Comparison of ENCODE assay signal across 14 cellular contexts in the genomic region with DNA sequence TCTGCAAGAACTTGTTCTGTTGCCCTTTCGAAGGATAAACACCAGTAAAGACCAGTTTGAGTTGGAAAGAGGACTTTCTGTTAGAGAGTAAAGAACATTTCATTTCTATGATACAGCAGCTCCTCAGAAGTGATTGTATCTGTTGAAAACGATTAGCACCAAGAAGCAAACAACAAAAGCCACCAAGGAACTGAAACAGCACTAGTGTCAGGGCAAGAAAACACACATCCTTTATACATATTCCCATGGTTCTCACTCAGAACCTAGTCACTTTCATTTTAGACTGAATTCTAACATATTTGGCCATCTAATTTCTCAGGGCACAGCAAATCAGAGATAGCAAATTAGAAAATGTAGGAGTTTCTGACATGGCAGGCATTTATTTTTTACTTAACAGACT.
DNase-seq lines count a peak whose midpoint lies in the region; ATAC-seq and TF ChIP-seq lines count a peak whose summit lies in the region.
"Had no signal": no experiment of that assay in that cellular context is flagged by ENCODE, and none has a peak within 500 bp of the region (broad histone marks: within the 10 kb centered on the region; RNA-seq: fewer than 3 reads in every experiment).

No MANE protein-coding gene starts in this region.

- no peaks in the 10 kb centered on the region for H3K27me3 ChIP-seq in lower lobe of right lung (ENCODE audit: low read depth)
- H3K27me3 ChIP-seq: foreskin keratinocyte, left lung, neutrophil had no signal

- H3K4me1 ChIP-seq in lower lobe of right lung: no peaks in the 10 kb centered on the region
- H3K4me1 ChIP-seq: left lung had no signal

- intact Hi-C loops in lower lobe of right lung (cut with DNase I): no loop called here

- TF ChIP-seq CTCF in lower lobe of right lung (IDR thresholded peaks at IDR 0.05): no peak

- no peaks in the 10 kb centered on the region for H3K9me3 ChIP-seq in lower lobe of right lung
- H3K9me3 ChIP-seq: left lung, neutrophil had no signal

- no peak overlapping the region for H3K4me3 ChIP-seq in lower lobe of right lung
- H3K4me3 ChIP-seq: left lung had no signal

- H3K36me3 ChIP-seq in lower lobe of right lung: peaks cover 3% of the 10 kb centered on the region

- no peak overlapping the region for H3K27ac ChIP-seq in lower lobe of right lung
- H3K27ac ChIP-seq: foreskin keratinocyte, left lung, neutrophil had no signal

- peak; percentile 59 for ATAC-seq in GM18519 (IDR thresholded peaks at IDR 0.05; ENCODE audit: low FRiP score, unreplicated experiment)
- ATAC-seq in GM19468 (IDR thresholded peaks at IDR 0.05; ENCODE audit: extremely low read depth, unreplicated experiment): peak; percentile 59
- peak; percentile 42 for ATAC-seq in HG03097 (IDR thresholded peaks at IDR 0.05; ENCODE audit: low FRiP score, unreplicated experiment)
- ATAC-seq in lower lobe of right lung: no peak
- ATAC-seq in HG02623 (IDR thresholded peaks at IDR 0.05; ENCODE audit: unreplicated experiment): no peak
- ATAC-seq: CD8-positive, alpha-beta T cell; foreskin keratinocyte; left lung had no signal

- DNase-seq in fibroblast of peridontal ligament (ENCODE audit: extremely low read depth) (peak; percentile 16), globus pallidus (ENCODE audit: low spot score) (no peak), lower lobe of right lung (no peak)
- DNase-seq: activated CD4-positive, alpha-beta T cell treated with anti-CD3 and anti-CD28 coated beads for 48 hours; activated naive CD4-positive, alpha-beta T cell treated with Interleukin-2 at 50 U/mL for 16 hours; CD8-positive, alpha-beta T cell; foreskin keratinocyte; left lung; NCI-H526 treated with DMSO at 0.1 percent for 48 hours had no signal

Comparison
In these comparisons a context has a peak if more than half of its experiments do, and no peak if none do; other contexts are left out.
1. ATAC-seq: peak in GM18519 (single experiment), GM19468 (single experiment) and HG03097 (single experiment); none in lower lobe of right lung (0 of 2) and HG02623 (single experiment).